1 cellular context compared by ENCODE assay signal in the genomic region with DNA sequence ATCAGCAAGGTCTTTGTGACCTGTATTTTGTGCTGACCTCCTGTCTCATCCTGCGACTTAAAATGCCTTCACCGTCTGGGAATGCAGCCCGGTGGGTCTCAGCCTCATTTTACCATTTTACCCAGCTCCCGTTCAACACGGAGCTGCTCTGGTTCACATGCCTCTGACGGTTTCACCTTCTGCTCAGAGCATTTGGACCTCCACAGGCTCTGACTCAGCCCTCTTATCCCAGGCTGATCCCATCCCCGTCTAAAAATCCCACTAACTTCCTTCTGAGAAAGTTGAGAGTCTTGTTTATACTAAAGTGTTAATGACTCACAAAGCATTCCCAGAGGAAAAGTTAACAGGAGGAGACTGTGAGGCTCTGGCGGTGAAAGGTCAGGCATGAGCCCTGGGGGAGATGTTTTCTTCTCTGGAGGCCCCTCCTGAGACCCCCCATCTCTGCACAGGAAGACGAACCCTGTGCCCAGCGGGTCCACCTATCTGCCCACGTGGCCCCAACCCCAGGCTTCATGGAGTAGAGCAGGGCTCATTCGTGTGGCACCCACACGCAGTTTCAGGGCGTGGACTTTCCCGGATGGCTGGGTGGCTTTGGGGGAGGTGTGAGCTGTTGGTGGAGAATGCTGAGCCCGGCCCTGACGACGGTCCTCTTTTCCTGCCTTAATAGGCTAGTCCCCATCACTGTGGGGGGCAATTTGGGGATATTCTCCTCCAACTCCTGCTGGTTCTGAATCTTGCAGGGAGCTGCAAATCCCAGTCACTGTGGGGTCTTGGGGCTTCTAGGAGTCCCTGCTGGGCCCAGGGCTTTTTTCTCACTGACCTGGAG.
TF ChIP-seq lines count a peak whose summit lies in the region.

No MANE protein-coding gene starts in this region.

TF ChIP-seq in HCT116, 20 proteins besides CTCF, POLR2A, EP300 and RAD21 (continued from another document):
- TF ChIP-seq POLR2AphosphoS5 (IDR thresholded peaks at IDR 0.05; ENCODE audit: low read depth, low read length) (peak; percentile 45; the same call in 1 of the 2 replicates), YY1 (IDR thresholded peaks at IDR 0.05; ENCODE audit: extremely low read depth, insufficient replicate concordance, low read depth, low read length) (peak; percentile 18), ATF3 (IDR thresholded peaks at IDR 0.05) (no peak), TCF7L2 (IDR thresholded peaks at IDR 0.05; ENCODE audit: borderline replicate concordance, extremely low read depth, insufficient read depth, insufficient read length) (no peak), SRF (IDR thresholded peaks at IDR 0.05; ENCODE audit: low read depth) (no peak), ZBTB33 (IDR thresholded peaks at IDR 0.05; ENCODE audit: extremely low read depth, insufficient replicate concordance, low read length) (no peak), MAX (IDR thresholded peaks at IDR 0.05) (peak; percentile 56; the same call in 1 of the 2 replicates), ZFX (IDR thresholded peaks at IDR 0.05) (no peak), ELF1 (IDR thresholded peaks at IDR 0.05; ENCODE audit: borderline replicate concordance, low read depth) (no peak), JUND (IDR thresholded peaks at IDR 0.05) (no peak), EGR1 (IDR thresholded peaks at IDR 0.05; ENCODE audit: low read depth) (no peak), EZH2 (IDR thresholded peaks at IDR 0.05) (no peak)
- TF ChIP-seq, protein P1, sequence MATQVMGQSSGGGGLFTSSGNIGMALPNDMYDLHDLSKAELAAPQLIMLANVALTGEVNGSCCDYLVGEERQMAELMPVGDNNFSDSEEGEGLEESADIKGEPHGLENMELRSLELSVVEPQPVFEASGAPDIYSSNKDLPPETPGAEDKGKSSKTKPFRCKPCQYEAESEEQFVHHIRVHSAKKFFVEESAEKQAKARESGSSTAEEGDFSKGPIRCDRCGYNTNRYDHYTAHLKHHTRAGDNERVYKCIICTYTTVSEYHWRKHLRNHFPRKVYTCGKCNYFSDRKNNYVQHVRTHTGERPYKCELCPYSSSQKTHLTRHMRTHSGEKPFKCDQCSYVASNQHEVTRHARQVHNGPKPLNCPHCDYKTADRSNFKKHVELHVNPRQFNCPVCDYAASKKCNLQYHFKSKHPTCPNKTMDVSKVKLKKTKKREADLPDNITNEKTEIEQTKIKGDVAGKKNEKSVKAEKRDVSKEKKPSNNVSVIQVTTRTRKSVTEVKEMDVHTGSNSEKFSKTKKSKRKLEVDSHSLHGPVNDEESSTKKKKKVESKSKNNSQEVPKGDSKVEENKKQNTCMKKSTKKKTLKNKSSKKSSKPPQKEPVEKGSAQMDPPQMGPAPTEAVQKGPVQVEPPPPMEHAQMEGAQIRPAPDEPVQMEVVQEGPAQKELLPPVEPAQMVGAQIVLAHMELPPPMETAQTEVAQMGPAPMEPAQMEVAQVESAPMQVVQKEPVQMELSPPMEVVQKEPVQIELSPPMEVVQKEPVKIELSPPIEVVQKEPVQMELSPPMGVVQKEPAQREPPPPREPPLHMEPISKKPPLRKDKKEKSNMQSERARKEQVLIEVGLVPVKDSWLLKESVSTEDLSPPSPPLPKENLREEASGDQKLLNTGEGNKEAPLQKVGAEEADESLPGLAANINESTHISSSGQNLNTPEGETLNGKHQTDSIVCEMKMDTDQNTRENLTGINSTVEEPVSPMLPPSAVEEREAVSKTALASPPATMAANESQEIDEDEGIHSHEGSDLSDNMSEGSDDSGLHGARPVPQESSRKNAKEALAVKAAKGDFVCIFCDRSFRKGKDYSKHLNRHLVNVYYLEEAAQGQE (IDR thresholded peaks at IDR 0.05; ENCODE audit: low read depth) = no peak
TF ChIP-seq in HCT116: peak in this region for 3.
